8 cellular contexts compared by ENCODE assay signal in genomic region chr7:99562832-99563231, GRCh38. TPM values are rescaled to one million over a fixed set of nuclear protein-coding genes. Genes with fewer than 3 reads are reported as not detected.
DNase-seq lines count a peak whose midpoint lies in the region; ATAC-seq, FAIRE-seq and TF ChIP-seq lines count a peak whose summit lies in the region.

No MANE protein-coding gene starts in this region.

- peaks cover 74% of the 10 kb centered on the region for H3K36me3 Mint-ChIP-seq in MCF 10A (ENCODE audit: insufficient read depth, unreplicated experiment)
- peaks cover 84% of the 10 kb centered on the region for H3K36me3 Mint-ChIP-seq in activated T-cell treated with anti-CD3 and anti-CD28 coated beads, Interleukin-2, amount 50 U/mL, for 24 hours (ENCODE audit: low read depth)
- peaks cover 100% of the 10 kb centered on the region for H3K36me3 Mint-ChIP-seq in stimulated activated effector memory CD8-positive, alpha-beta T cell treated with anti-CD3 and anti-CD28 coated beads, Interleukin-12 subunit alpha, Interleukin-12 subunit beta, amount 100 ng/mL, for 72 hours

- TF ChIP-seq POLR2A in breast epithelium (IDR thresholded peaks at IDR 0.05), result no peak
- TF ChIP-seq POLR2A in GM12891 (IDR thresholded peaks at IDR 0.05; ENCODE audit: low read depth, low read length), result no peak

- DNase-seq in MCF 10A (ENCODE audit: unreplicated experiment), result peak; percentile 97
- no peak for DNase-seq in breast epithelium (ENCODE audit: low spot score in 2 of 2)
- peak; percentile 44 for DNase-seq in activated T-cell treated with anti-CD3 and anti-CD28 coated beads, Interleukin-2, amount 50 U/mL, for 24 hours
- peak in 31 of 42 donors; percentile 9 to 86 (median 53) for DNase-seq in head of caudate nucleus
- peak in 1 of 2 donors; percentile 62 for DNase-seq in stimulated activated effector memory CD8-positive, alpha-beta T cell treated with anti-CD3 and anti-CD28 coated beads, Interleukin-12 subunit alpha, Interleukin-12 subunit beta, amount 100 ng/mL, for 72 hours (ENCODE audit: low spot score in 2 of 2)
- no peak for DNase-seq in GM12891 (ENCODE audit: insufficient read length, low spot score)
- DNase-seq in mucosa of gallbladder (ENCODE audit: low spot score), result no peak

- H3K4me1 Mint-ChIP-seq in MCF 10A (ENCODE audit: insufficient read depth, unreplicated experiment), result peaks cover 39% of the 10 kb centered on the region
- peaks cover 49% of the 10 kb centered on the region for H3K4me1 Mint-ChIP-seq in activated T-cell treated with anti-CD3 and anti-CD28 coated beads, Interleukin-2, amount 50 U/mL, for 24 hours (ENCODE audit: low read depth)
- H3K4me1 Mint-ChIP-seq in stimulated activated effector memory CD8-positive, alpha-beta T cell treated with anti-CD3 and anti-CD28 coated beads, Interleukin-12 subunit alpha, Interleukin-12 subunit beta, amount 100 ng/mL, for 72 hours, result peaks cover 45% of the 10 kb centered on the region

- intact Hi-C loops in MCF 10A (cut with micrococcal nuclease) (no loop called here), breast epithelium (cut with DNase I; ENCODE audit: low total_unique reads) (no loop called here), head of caudate nucleus (cut with DNase I) (no loop called here)

- H3K27me3 Mint-ChIP-seq in MCF 10A (ENCODE audit: insufficient read depth, unreplicated experiment), result no peaks in the 10 kb centered on the region
- H3K27me3 Mint-ChIP-seq in activated T-cell treated with anti-CD3 and anti-CD28 coated beads, Interleukin-2, amount 50 U/mL, for 24 hours, result no peaks in the 10 kb centered on the region

- peak overlapping the region; percentile 86 for H3K27ac Mint-ChIP-seq in MCF 10A (ENCODE audit: low read depth, unreplicated experiment)
- peak overlapping the region; percentile 89 for H3K27ac Mint-ChIP-seq in activated T-cell treated with anti-CD3 and anti-CD28 coated beads, Interleukin-2, amount 50 U/mL, for 24 hours
- H3K27ac Mint-ChIP-seq in stimulated activated effector memory CD8-positive, alpha-beta T cell treated with anti-CD3 and anti-CD28 coated beads, Interleukin-12 subunit alpha, Interleukin-12 subunit beta, amount 100 ng/mL, for 72 hours, result peak overlapping the region; percentile 84

- no peak overlapping the region for H3K4me3 ChIP-seq in breast epithelium

- H3K27me3 ChIP-seq in breast epithelium, result no peaks in the 10 kb centered on the region

- H3K36me3 ChIP-seq in breast epithelium, result peaks cover 7% of the 10 kb centered on the region

- FAIRE-seq in GM12891 (lab: Jason Lieb, UNC), result no peak

- peak; percentile 79 for ATAC-seq in stimulated activated effector memory CD8-positive, alpha-beta T cell treated with anti-CD3 and anti-CD28 coated beads, Interleukin-12 subunit alpha, Interleukin-12 subunit beta, amount 100 ng/mL, for 72 hours
- ATAC-seq in HG03139 (IDR thresholded peaks at IDR 0.05; ENCODE audit: unreplicated experiment), result no peak

- H3K4me1 ChIP-seq in breast epithelium, result peaks cover 0 to 7% of the 10 kb centered on the region in 2 donors

- peak overlapping the region; percentile 85 for H3K4me3 Mint-ChIP-seq in MCF 10A (ENCODE audit: unreplicated experiment)
- H3K4me3 Mint-ChIP-seq in activated T-cell treated with anti-CD3 and anti-CD28 coated beads, Interleukin-2, amount 50 U/mL, for 24 hours, result peak overlapping the region; percentile 54
- H3K4me3 Mint-ChIP-seq in stimulated activated effector memory CD8-positive, alpha-beta T cell treated with anti-CD3 and anti-CD28 coated beads, Interleukin-12 subunit alpha, Interleukin-12 subunit beta, amount 100 ng/mL, for 72 hours, result peak overlapping the region; percentile 17

- H3K9me3 ChIP-seq in breast epithelium, result no peaks in the 10 kb centered on the region

- TF ChIP-seq CTCF in MCF 10A (IDR thresholded peaks at IDR 0.05; ENCODE audit: unreplicated experiment) (no peak), breast epithelium (IDR thresholded peaks at IDR 0.05) (no peak)

- BruUV-seq in MCF 10A (replicated peaks; lab: Mats Ljungman, UMichigan), result no TSS peak

- CTCF ChIA-PET in MCF 10A (lab: Yijun Ruan, JAX), result no interaction called here

- H3K27ac ChIP-seq in breast epithelium, result no peak overlapping the region

- H3K9me3 Mint-ChIP-seq in MCF 10A (ENCODE audit: unreplicated experiment), result no peaks in the 10 kb centered on the region
- H3K9me3 Mint-ChIP-seq in activated T-cell treated with anti-CD3 and anti-CD28 coated beads, Interleukin-2, amount 50 U/mL, for 24 hours, result no peaks in the 10 kb centered on the region
- H3K9me3 Mint-ChIP-seq in stimulated activated effector memory CD8-positive, alpha-beta T cell treated with anti-CD3 and anti-CD28 coated beads, Interleukin-12 subunit alpha, Interleukin-12 subunit beta, amount 100 ng/mL, for 72 hours, result no peaks in the 10 kb centered on the region

- POLR2A ChIA-PET in MCF 10A (lab: Yijun Ruan, JAX), result interaction anchor here (0.5 to 1.8 kb wide), 10 partner anchors 9 to 1049 kb away, joined by 3 to 10 read pairs (median 4); partner anchors contain the start of genes FAM200A and ZSCAN25

TF ChIP-seq in GM12891, 5 proteins besides CTCF, POLR2A, EP300 and RAD21:
- TF ChIP-seq PAX5 (IDR thresholded peaks at IDR 0.05; ENCODE audit: insufficient read depth, low read length, severe bottlenecking) (no peak), POU2F2 (IDR thresholded peaks at IDR 0.05; ENCODE audit: low read depth, low read length) (no peak), SPI1 (IDR thresholded peaks at IDR 0.05; ENCODE audit: low read depth, low read length) (no peak), TAF1 (IDR thresholded peaks at IDR 0.05; ENCODE audit: low read depth, low read length) (no peak), POLR2AphosphoS5 (IDR thresholded peaks at IDR 0.05; ENCODE audit: low read depth, low read length) (no peak)

RNA-seq across cellular contexts. Expression of gene ZNF655, which starts 4.4 kb away (rescaled TPM):
- total RNA-seq in MCF 10A (2022) (85.2 and 89.9 TPM in 2 replicates), breast epithelium (100 to 1,000 TPM; 100 to 129 (median 110) TPM), mucosa of gallbladder (52.5 TPM)
- 35.5 TPM for polyA plus RNA-seq in GM12891 (2012; ENCODE audit: low read depth, missing spikeins)

RNA-seq across cellular contexts. Expression of gene FAM200A, which starts 10.9 kb away (rescaled TPM):
- 6.1 and 7.4 TPM in 2 replicates for total RNA-seq in MCF 10A (2022)
- total RNA-seq in breast epithelium, result 10 to 100 TPM in 1 of 3 donors, 1 to 10 TPM in 2; 2.6 to 10.2 (median 5.6) TPM
- polyA plus RNA-seq in GM12891 (2012; ENCODE audit: low read depth, missing spikeins), result 2.1 TPM
- total RNA-seq in mucosa of gallbladder, result 7.3 TPM

RNA-seq across cellular contexts. Expression of gene TMEM225B, which starts 35.2 kb away (rescaled TPM):
- total RNA-seq in MCF 10A (2022) (0.70 and 0.96 TPM in 2 replicates), breast epithelium (1 to 10 TPM; 1.0 to 4.5 (median 2.0) TPM), mucosa of gallbladder (0.35 TPM)
- polyA plus RNA-seq in GM12891 (2012; ENCODE audit: low read depth, missing spikeins), result 0.12 TPM

RNA-seq across cellular contexts. Expression of gene ZSCAN25, which starts 53.9 kb away (rescaled TPM):
- total RNA-seq in MCF 10A (2022), result 17.6 and 20.9 TPM in 2 replicates
- 10 to 100 TPM; 15.2 to 23.6 (median 18.4) TPM for total RNA-seq in breast epithelium
- 5.3 TPM for polyA plus RNA-seq in GM12891 (2012; ENCODE audit: low read depth, missing spikeins)
- total RNA-seq in mucosa of gallbladder, result 16.8 TPM

RNA-seq across cellular contexts. Expression of gene ZKSCAN5, which starts 58.4 kb away (rescaled TPM):
- 13.6 and 16.2 TPM in 2 replicates for total RNA-seq in MCF 10A (2022)
- 10 to 100 TPM in 1 of 3 donors, 1 to 10 TPM in 2; 7.5 to 11.0 (median 8.0) TPM for total RNA-seq in breast epithelium
- 4.2 TPM for polyA plus RNA-seq in GM12891 (2012; ENCODE audit: low read depth, missing spikeins)
- total RNA-seq in mucosa of gallbladder, result 8.0 TPM

Comparison
In these comparisons a context has a peak if more than half of its experiments do, and no peak if none do; other contexts are left out.
1. DNase-seq: peak in MCF 10A (single experiment), activated T-cell treated with anti-CD3 and anti-CD28 coated beads, Interleukin-2, amount 50 U/mL, for 24 hours (single experiment) and head of caudate nucleus (31 of 42); none in breast epithelium (0 of 2), GM12891 (single experiment) and mucosa of gallbladder (single experiment).
2. H3K4me3 Mint-ChIP-seq: peak in every context shown above with its lines; median percentile 85 in MCF 10A; 54 in activated T-cell treated with anti-CD3 and anti-CD28 coated beads, Interleukin-2, amount 50 U/mL, for 24 hours; 17 in stimulated activated effector memory CD8-positive, alpha-beta T cell treated with anti-CD3 and anti-CD28 coated beads, Interleukin-12 subunit alpha, Interleukin-12 subunit beta, amount 100 ng/mL, for 72 hours.
3. Peak in every context shown above with its lines, with median percentiles within 50 percentile points of each other: H3K27ac Mint-ChIP-seq.